Comparison of ENCODE assay signal across 22 cellular contexts in genomic region chr10:118951218-118951617, GRCh38.
"Had no signal": no experiment of that assay in that cellular context is flagged by ENCODE, and none has a peak within 500 bp of the region (broad histone marks: within the 10 kb centered on the region; RNA-seq: fewer than 3 reads in every experiment).

No MANE protein-coding gene starts in this region.

- H3K4me3 Mint-ChIP-seq: activated CD4-positive, alpha-beta memory T cell treated with anti-CD3 and anti-CD28 coated beads, Interleukin-2, amount 10 ng/mL, durations not matched to agents 7 days and 5 days; activated CD4-positive, alpha-beta T cell treated with anti-CD3 and anti-CD28 coated beads for 36 hours; activated CD8-positive, alpha-beta memory T cell treated with anti-CD3 and anti-CD28 coated beads, Interleukin-2, amount 10 ng/mL, durations not matched to agents 7 days and 5 days; activated naive CD8-positive, alpha-beta T cell treated with anti-CD3 and anti-CD28 coated beads for 36 hours; dendritic cell treated with granulocyte-macrophage colony-stimulating factor and Interleukin-4, amounts not matched to agents 40 ng/mL and 50 ng/mL, for 4 days; nephron progenitor cell had no signal

- H3K36me3 Mint-ChIP-seq: activated CD8-positive, alpha-beta memory T cell treated with anti-CD3 and anti-CD28 coated beads, Interleukin-2, amount 10 ng/mL, durations not matched to agents 7 days and 5 days; activated naive CD8-positive, alpha-beta T cell treated with anti-CD3 and anti-CD28 coated beads for 36 hours had no signal

- DNase-seq: activated CD4-positive, alpha-beta memory T cell treated with anti-CD3 and anti-CD28 coated beads, Interleukin-2, amount 10 ng/mL, durations not matched to agents 7 days and 5 days; activated CD4-positive, alpha-beta T cell treated with anti-CD3 and anti-CD28 coated beads for 36 hours; activated CD8-positive, alpha-beta memory T cell treated with anti-CD3 and anti-CD28 coated beads, Interleukin-2, amount 10 ng/mL, durations not matched to agents 7 days and 5 days; activated naive CD4-positive, alpha-beta T cell; activated naive CD8-positive, alpha-beta T cell treated with anti-CD3 and anti-CD28 coated beads for 36 hours; amniotic stem cell; effector CD8-positive, alpha-beta T cell; heart left ventricle; kidney glomerular epithelial cell; left ventricle myocardium inferior; mammary epithelial cell; midbrain; nephron progenitor cell; occipital lobe; right cardiac atrium; stimulated activated CD4-positive, alpha-beta T cell treated with anti-CD3 and anti-CD28 coated beads, Interleukin-2, amount 100 ng/mL, for 24 hours; stimulated activated naive CD4-positive, alpha-beta T cell treated with Interleukin-2 at 50 U/mL for 16 hours; substantia nigra; tibial artery had no signal

- H3K9me3 Mint-ChIP-seq: activated CD4-positive, alpha-beta memory T cell treated with anti-CD3 and anti-CD28 coated beads, Interleukin-2, amount 10 ng/mL, durations not matched to agents 7 days and 5 days; activated naive CD8-positive, alpha-beta T cell treated with anti-CD3 and anti-CD28 coated beads for 36 hours; nephron progenitor cell had no signal

- H3K27ac Mint-ChIP-seq: activated CD4-positive, alpha-beta memory T cell treated with anti-CD3 and anti-CD28 coated beads, Interleukin-2, amount 10 ng/mL, durations not matched to agents 7 days and 5 days; activated CD4-positive, alpha-beta T cell treated with anti-CD3 and anti-CD28 coated beads for 36 hours; activated CD8-positive, alpha-beta memory T cell treated with anti-CD3 and anti-CD28 coated beads, Interleukin-2, amount 10 ng/mL, durations not matched to agents 7 days and 5 days; activated naive CD8-positive, alpha-beta T cell treated with anti-CD3 and anti-CD28 coated beads for 36 hours; dendritic cell treated with granulocyte-macrophage colony-stimulating factor and Interleukin-4, amounts not matched to agents 40 ng/mL and 50 ng/mL, for 4 days; nephron progenitor cell; progenitor cell of endocrine pancreas had no signal

- H3K4me1 Mint-ChIP-seq: activated CD4-positive, alpha-beta T cell treated with anti-CD3 and anti-CD28 coated beads for 36 hours; activated naive CD8-positive, alpha-beta T cell treated with anti-CD3 and anti-CD28 coated beads for 36 hours had no signal

- ATAC-seq: activated CD4-positive, alpha-beta T cell treated with anti-CD3 and anti-CD28 coated beads for 36 hours; activated CD8-positive, alpha-beta memory T cell treated with anti-CD3 and anti-CD28 coated beads, Interleukin-2, amount 10 ng/mL, durations not matched to agents 7 days and 5 days; gastroesophageal sphincter; heart left ventricle had no signal
